In genomic region chr16:84648595-84649510, GRCh38 we compare ENCODE assay signal across 8 cellular contexts. TPM values are rescaled to one million over a fixed set of nuclear protein-coding genes. Genes with fewer than 3 reads are reported as not detected.
DNase-seq lines count a peak whose midpoint lies in the region; ATAC-seq and TF ChIP-seq lines count a peak whose summit lies in the region.

No MANE protein-coding gene starts in this region.

- 3% methylated on average over 95 of the region's 96 CpGs for WGBS in urinary bladder

- peaks cover 12% of the 10 kb centered on the region for H3K36me3 Mint-ChIP-seq in activated T-cell treated with anti-CD3 and anti-CD28 coated beads, Interleukin-2, amount 50 U/mL, for 4 hours (ENCODE audit: insufficient read depth)
- H3K36me3 Mint-ChIP-seq in neural crest cell (ENCODE audit: low read depth): no peaks in the 10 kb centered on the region

- no peaks in the 10 kb centered on the region for H3K27me3 Mint-ChIP-seq in activated T-cell treated with anti-CD3 and anti-CD28 coated beads, Interleukin-2, amount 50 U/mL, for 4 hours (ENCODE audit: low read depth)
- H3K27me3 Mint-ChIP-seq in neural crest cell (ENCODE audit: low read depth): peaks cover 15% of the 10 kb centered on the region

- H3K4me1 ChIP-seq in urinary bladder (ENCODE audit: insufficient read depth): no peaks in the 10 kb centered on the region

- TF ChIP-seq CTCF in fibroblast of pulmonary artery (IDR thresholded peaks at IDR 0.05; ENCODE audit: low read length, missing control alignments) (no peak), neural crest cell (conservative IDR thresholded peaks at IDR 0.05) (no peak)

- peak overlapping the region; percentile 43 for H3K4me3 ChIP-seq in Jurkat, Clone E6-1 (ENCODE audit: low read length)
- peak overlapping the region; percentile 70 for H3K4me3 ChIP-seq in fibroblast of pulmonary artery (replicated peaks; ENCODE audit: low read depth, low read length)
- H3K4me3 ChIP-seq in urinary bladder (ENCODE audit: low read depth, low read length): peak overlapping the region; percentile 96

- H3K27ac Mint-ChIP-seq in neural crest cell (ENCODE audit: unreplicated experiment): no peak overlapping the region

- no peaks in the 10 kb centered on the region for H3K9me3 Mint-ChIP-seq in activated T-cell treated with anti-CD3 and anti-CD28 coated beads, Interleukin-2, amount 50 U/mL, for 4 hours
- no peaks in the 10 kb centered on the region for H3K9me3 Mint-ChIP-seq in neural crest cell

- peak; percentile 37 for DNase-seq in ELF-1 (ENCODE audit: low read depth, low spot score)
- DNase-seq in Jurkat, Clone E6-1 (ENCODE audit: low read depth, low spot score): no peak
- peak; percentile 24 for DNase-seq in activated T-cell treated with anti-CD3 and anti-CD28 coated beads, Interleukin-2, amount 50 U/mL, for 4 hours
- DNase-seq in fibroblast of pulmonary artery (ENCODE audit: low read depth): no peak
- DNase-seq in neural crest cell (ENCODE audit: low read depth, low spot score): peak; percentile 20
- no peak for DNase-seq in H4 (ENCODE audit: low spot score)

- H3K4me1 Mint-ChIP-seq in activated T-cell treated with anti-CD3 and anti-CD28 coated beads, Interleukin-2, amount 50 U/mL, for 4 hours (ENCODE audit: low read depth): peaks cover 57% of the 10 kb centered on the region
- H3K4me1 Mint-ChIP-seq in neural crest cell: peaks cover 16% of the 10 kb centered on the region

- H3K36me3 ChIP-seq in urinary bladder (ENCODE audit: insufficient read depth): peaks cover 4% of the 10 kb centered on the region

- H3K27ac ChIP-seq in urinary bladder (ENCODE audit: low read depth): peak overlapping the region; percentile 89

- peak; percentile 70 for ATAC-seq in GM21528 (IDR thresholded peaks at IDR 0.05; ENCODE audit: low FRiP score, unreplicated experiment)
- peak; percentile 59 to 61 for ATAC-seq in activated T-cell treated with anti-CD3 and anti-CD28 coated beads, Interleukin-2, amount 50 U/mL, for 4 hours

- H3K4me3 Mint-ChIP-seq in activated T-cell treated with anti-CD3 and anti-CD28 coated beads, Interleukin-2, amount 50 U/mL, for 4 hours: peak overlapping the region; percentile 84
- peak overlapping the region; percentile 88 for H3K4me3 Mint-ChIP-seq in neural crest cell

RNA-seq across cellular contexts. Expression of gene KLHL36, which starts 0.5 kb away (rescaled TPM):
- polyA plus RNA-seq in Jurkat, Clone E6-1 (2012; ENCODE audit: insufficient read depth, insufficient read length): 11.5 TPM
- 10 to 100 TPM; 28.9 to 32.1 (median 31.0) TPM for total RNA-seq in activated T-cell treated with anti-CD3 and anti-CD28 coated beads, Interleukin-2, amount 50 U/mL, for 4 hours
- total RNA-seq in neural crest cell (25.4 and 26.2 TPM in 2 replicates), urinary bladder (41.2 TPM)
- polyA plus RNA-seq in urinary bladder: 34.8 TPM
- total RNA-seq in H4 (2014; rRNA removed; shearing (Covaris generic)): 19.2 and 23.5 TPM in 2 replicates

RNA-seq across cellular contexts. Expression of gene COTL1, which starts 31.0 kb away (rescaled TPM):
- polyA plus RNA-seq in Jurkat, Clone E6-1 (2012; ENCODE audit: insufficient read depth, insufficient read length): 349 TPM
- total RNA-seq in activated T-cell treated with anti-CD3 and anti-CD28 coated beads, Interleukin-2, amount 50 U/mL, for 4 hours: 100 to 1,000 TPM; 209 to 331 (median 274) TPM
- 346 and 357 TPM in 2 replicates for total RNA-seq in neural crest cell
- 31.8 TPM for total RNA-seq in urinary bladder
- 82.7 TPM for polyA plus RNA-seq in urinary bladder
- total RNA-seq in H4 (2014; rRNA removed; shearing (Covaris generic)): 197 and 232 TPM in 2 replicates

RNA-seq across cellular contexts. Expression of gene USP10, which starts 50.9 kb away (rescaled TPM):
- 102 TPM for polyA plus RNA-seq in Jurkat, Clone E6-1 (2012; ENCODE audit: insufficient read depth, insufficient read length)
- total RNA-seq in activated T-cell treated with anti-CD3 and anti-CD28 coated beads, Interleukin-2, amount 50 U/mL, for 4 hours: 100 to 1,000 TPM; 118 to 142 (median 135) TPM
- 149 and 150 TPM in 2 replicates for total RNA-seq in neural crest cell
- 44.6 TPM for total RNA-seq in urinary bladder
- 39.5 TPM for polyA plus RNA-seq in urinary bladder
- 48.5 and 79.5 TPM in 2 replicates for total RNA-seq in H4 (2014; rRNA removed; shearing (Covaris generic))

Comparison
In these comparisons a context has a peak if more than half of its experiments do, and no peak if none do; other contexts are left out.
1. DNase-seq: peak in ELF-1 (single experiment), activated T-cell treated with anti-CD3 and anti-CD28 coated beads, Interleukin-2, amount 50 U/mL, for 4 hours (single experiment) and neural crest cell (single experiment); none in Jurkat, Clone E6-1 (single experiment), fibroblast of pulmonary artery (single experiment) and H4 (single experiment).
2. H3K4me3 ChIP-seq: peak in every context shown above with its lines; median percentile 96 in urinary bladder; 70 in fibroblast of pulmonary artery; 43 in Jurkat, Clone E6-1.